In genomic region chr10:50596456-50596855, GRCh38 we compare ENCODE assay signal across 27 cellular contexts.
"Had no signal": no experiment of that assay in that cellular context is flagged by ENCODE, and none has a peak within 500 bp of the region (broad histone marks: within the 10 kb centered on the region; RNA-seq: fewer than 3 reads in every experiment).

No MANE protein-coding gene starts in this region.

- ATAC-seq: left cardiac atrium; left lung; mucosa of descending colon; natural killer cell treated with Interleukin-12 subunit alpha and Interleukin-12 subunit beta and Interleukin-15 and Interleukin-18, amount 100 ng/mL, for 72 hours; right lobe of liver; stimulated activated naive CD8-positive, alpha-beta T cell treated with anti-CD3 and anti-CD28 coated beads, Interleukin-15, amount 100 ng/mL, for 72 hours had no signal

- H3K27ac Mint-ChIP-seq: dendritic cell treated with granulocyte-macrophage colony-stimulating factor and Interleukin-4, amounts not matched to agents 40 ng/mL and 50 ng/mL, for 4 days; mesothelial cell of epicardium; natural killer cell treated with Interleukin-12 subunit alpha and Interleukin-12 subunit beta and Interleukin-15 and Interleukin-18, amount 100 ng/mL, for 72 hours; progenitor cell of endocrine pancreas; stimulated activated naive CD8-positive, alpha-beta T cell treated with anti-CD3 and anti-CD28 coated beads, Interleukin-15, amount 100 ng/mL, for 72 hours had no signal

- H3K9me3 Mint-ChIP-seq: dendritic cell treated with granulocyte-macrophage colony-stimulating factor and Interleukin-4, amounts not matched to agents 40 ng/mL and 50 ng/mL, for 4 days; mesothelial cell of epicardium; naive B cell; natural killer cell treated with Interleukin-12 subunit alpha and Interleukin-12 subunit beta and Interleukin-15 and Interleukin-18, amount 100 ng/mL, for 72 hours; neural crest cell; stimulated activated naive CD8-positive, alpha-beta T cell treated with anti-CD3 and anti-CD28 coated beads, Interleukin-15, amount 100 ng/mL, for 72 hours had no signal

- H3K9me3 ChIP-seq: colonic mucosa, esophagus squamous epithelium, left lung, mucosa of descending colon, neutrophil, right lobe of liver, thyroid gland, vagina had no signal

- DNase-seq: colonic mucosa; effector memory CD4-positive, alpha-beta T cell; erythroblast; esophagus squamous epithelium; foreskin melanocyte; head of caudate nucleus; left cardiac atrium; left lung; mesenchymal stem cell; mucosa of descending colon; naive B cell; right lobe of liver; small intestine; stimulated activated CD4-positive, alpha-beta T cell treated with anti-CD3 and anti-CD28 coated beads, Interleukin-1b, Interleukin-23, amount 100 ng/mL, for 48 hours; stimulated activated CD4-positive, alpha-beta T cell treated with anti-CD3 and anti-CD28 coated beads, Interleukin-4, amount 100 ng/mL, for 1 hour; stimulated activated CD8-positive, alpha-beta memory T cell treated with anti-CD3 and anti-CD28 coated beads, Interleukin-4, amount 100 ng/mL, for 48 hours; stimulated activated naive CD4-positive, alpha-beta T cell; stimulated activated naive CD8-positive, alpha-beta T cell treated with anti-CD3 and anti-CD28 coated beads, Interleukin-15, amount 100 ng/mL, for 72 hours; thyroid gland had no signal

- H3K27me3 Mint-ChIP-seq: dendritic cell treated with granulocyte-macrophage colony-stimulating factor and Interleukin-4, amounts not matched to agents 40 ng/mL and 50 ng/mL, for 4 days; naive B cell; natural killer cell treated with Interleukin-12 subunit alpha and Interleukin-12 subunit beta and Interleukin-15 and Interleukin-18, amount 100 ng/mL, for 72 hours; progenitor cell of endocrine pancreas; stimulated activated naive CD8-positive, alpha-beta T cell treated with anti-CD3 and anti-CD28 coated beads, Interleukin-15, amount 100 ng/mL, for 72 hours had no signal

- H3K4me3 ChIP-seq: colonic mucosa, esophagus squamous epithelium, left lung, mucosa of descending colon, right lobe of liver, thyroid gland, vagina had no signal

- H3K27ac ChIP-seq: colonic mucosa, esophagus squamous epithelium, left lung, neutrophil, parathyroid adenoma, right lobe of liver, thyroid gland, vagina had no signal

- H3K36me3 ChIP-seq: colonic mucosa, esophagus squamous epithelium, left lung, neutrophil, right lobe of liver, thyroid gland, vagina had no signal

- H3K27me3 ChIP-seq: colonic mucosa, esophagus squamous epithelium, left lung, neutrophil, right lobe of liver, thyroid gland, vagina had no signal

- H3K4me1 Mint-ChIP-seq: mesothelial cell of epicardium, neural crest cell had no signal

- H3K4me1 ChIP-seq: colonic mucosa had no signal

- H3K4me3 Mint-ChIP-seq: dendritic cell treated with granulocyte-macrophage colony-stimulating factor and Interleukin-4, amounts not matched to agents 40 ng/mL and 50 ng/mL, for 4 days; mesothelial cell of epicardium; naive B cell; natural killer cell treated with Interleukin-12 subunit alpha and Interleukin-12 subunit beta and Interleukin-15 and Interleukin-18, amount 100 ng/mL, for 72 hours; neural crest cell; stimulated activated naive CD8-positive, alpha-beta T cell treated with anti-CD3 and anti-CD28 coated beads, Interleukin-15, amount 100 ng/mL, for 72 hours had no signal

- H3K36me3 Mint-ChIP-seq: mesothelial cell of epicardium; naive B cell; natural killer cell treated with Interleukin-12 subunit alpha and Interleukin-12 subunit beta and Interleukin-15 and Interleukin-18, amount 100 ng/mL, for 72 hours had no signal
